1 cellular context compared by ENCODE assay signal in the genomic region with DNA sequence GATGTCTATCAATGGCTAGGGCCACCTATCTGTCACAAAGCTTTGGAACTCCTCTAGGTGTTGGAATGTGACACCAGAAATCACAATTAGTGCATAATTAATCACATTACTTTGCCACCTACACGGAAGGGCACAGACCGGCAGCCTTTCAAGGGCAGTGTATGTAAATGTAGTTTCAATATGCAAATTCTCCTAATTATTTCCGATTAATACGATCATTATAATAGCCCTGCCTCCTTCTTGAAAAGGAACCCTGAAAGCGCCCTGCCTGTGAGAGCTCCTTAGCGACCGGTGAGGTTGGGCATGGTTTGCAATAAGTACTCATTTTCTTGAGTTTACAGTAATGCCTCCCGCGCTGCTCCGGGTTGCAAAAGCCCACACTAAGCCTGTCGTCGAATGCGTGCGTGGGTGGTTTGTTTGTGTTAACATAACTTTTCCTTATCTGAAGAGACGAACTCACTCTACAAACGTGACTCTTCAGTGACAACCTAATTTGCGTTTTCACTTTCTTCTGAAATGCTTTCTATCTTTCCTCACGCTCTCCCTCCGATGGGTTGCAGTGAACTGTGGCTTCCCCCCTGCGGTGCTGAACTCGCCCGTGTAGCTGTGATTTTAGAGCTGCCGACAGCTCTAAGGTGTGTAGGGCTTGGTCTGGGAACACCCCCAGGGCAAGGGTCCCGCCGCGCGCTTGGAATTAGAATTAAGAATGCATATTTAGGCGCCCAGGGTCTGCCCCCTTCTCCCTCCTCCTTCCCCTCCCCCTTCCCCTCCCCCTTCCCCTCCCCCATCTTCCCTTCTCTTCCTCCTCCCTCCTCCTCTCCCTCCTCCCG.
TF ChIP-seq lines count a peak whose summit lies in the region.

No MANE protein-coding gene starts in this region.

TF ChIP-seq in GM12878, 131 proteins besides CTCF, POLR2A, EP300 and RAD21 (continued from another document):
- TF ChIP-seq, protein P1, sequence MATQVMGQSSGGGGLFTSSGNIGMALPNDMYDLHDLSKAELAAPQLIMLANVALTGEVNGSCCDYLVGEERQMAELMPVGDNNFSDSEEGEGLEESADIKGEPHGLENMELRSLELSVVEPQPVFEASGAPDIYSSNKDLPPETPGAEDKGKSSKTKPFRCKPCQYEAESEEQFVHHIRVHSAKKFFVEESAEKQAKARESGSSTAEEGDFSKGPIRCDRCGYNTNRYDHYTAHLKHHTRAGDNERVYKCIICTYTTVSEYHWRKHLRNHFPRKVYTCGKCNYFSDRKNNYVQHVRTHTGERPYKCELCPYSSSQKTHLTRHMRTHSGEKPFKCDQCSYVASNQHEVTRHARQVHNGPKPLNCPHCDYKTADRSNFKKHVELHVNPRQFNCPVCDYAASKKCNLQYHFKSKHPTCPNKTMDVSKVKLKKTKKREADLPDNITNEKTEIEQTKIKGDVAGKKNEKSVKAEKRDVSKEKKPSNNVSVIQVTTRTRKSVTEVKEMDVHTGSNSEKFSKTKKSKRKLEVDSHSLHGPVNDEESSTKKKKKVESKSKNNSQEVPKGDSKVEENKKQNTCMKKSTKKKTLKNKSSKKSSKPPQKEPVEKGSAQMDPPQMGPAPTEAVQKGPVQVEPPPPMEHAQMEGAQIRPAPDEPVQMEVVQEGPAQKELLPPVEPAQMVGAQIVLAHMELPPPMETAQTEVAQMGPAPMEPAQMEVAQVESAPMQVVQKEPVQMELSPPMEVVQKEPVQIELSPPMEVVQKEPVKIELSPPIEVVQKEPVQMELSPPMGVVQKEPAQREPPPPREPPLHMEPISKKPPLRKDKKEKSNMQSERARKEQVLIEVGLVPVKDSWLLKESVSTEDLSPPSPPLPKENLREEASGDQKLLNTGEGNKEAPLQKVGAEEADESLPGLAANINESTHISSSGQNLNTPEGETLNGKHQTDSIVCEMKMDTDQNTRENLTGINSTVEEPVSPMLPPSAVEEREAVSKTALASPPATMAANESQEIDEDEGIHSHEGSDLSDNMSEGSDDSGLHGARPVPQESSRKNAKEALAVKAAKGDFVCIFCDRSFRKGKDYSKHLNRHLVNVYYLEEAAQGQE (IDR thresholded peaks at IDR 0.05; ENCODE audit: low read depth, low read length), result no peak
- TF ChIP-seq, protein P2, sequence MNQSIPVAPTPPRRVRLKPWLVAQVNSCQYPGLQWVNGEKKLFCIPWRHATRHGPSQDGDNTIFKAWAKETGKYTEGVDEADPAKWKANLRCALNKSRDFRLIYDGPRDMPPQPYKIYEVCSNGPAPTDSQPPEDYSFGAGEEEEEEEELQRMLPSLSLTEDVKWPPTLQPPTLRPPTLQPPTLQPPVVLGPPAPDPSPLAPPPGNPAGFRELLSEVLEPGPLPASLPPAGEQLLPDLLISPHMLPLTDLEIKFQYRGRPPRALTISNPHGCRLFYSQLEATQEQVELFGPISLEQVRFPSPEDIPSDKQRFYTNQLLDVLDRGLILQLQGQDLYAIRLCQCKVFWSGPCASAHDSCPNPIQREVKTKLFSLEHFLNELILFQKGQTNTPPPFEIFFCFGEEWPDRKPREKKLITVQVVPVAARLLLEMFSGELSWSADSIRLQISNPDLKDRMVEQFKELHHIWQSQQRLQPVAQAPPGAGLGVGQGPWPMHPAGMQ (IDR thresholded peaks at IDR 0.05; ENCODE audit: borderline replicate concordance), result no peak
- TF ChIP-seq NFYA (IDR thresholded peaks at IDR 0.05; ENCODE audit: borderline replicate concordance, low read depth, low read length) (no peak), SIN3A (IDR thresholded peaks at IDR 0.05; ENCODE audit: low read depth, low read length) (peak; percentile 59), CREB1 (IDR thresholded peaks at IDR 0.05; ENCODE audit: low read depth) (0 out of 2 replicates have a peak, but pooled peaks have one; percentile 16), BACH1 (IDR thresholded peaks at IDR 0.05; ENCODE audit: borderline replicate concordance) (no peak), TCF7 (IDR thresholded peaks at IDR 0.05; ENCODE audit: borderline replicate concordance) (no peak), STAT1 (conservative IDR thresholded peaks at IDR 0.05) (0 out of 2 replicates have a peak, but pooled peaks have one; percentile 24), ASH2L (IDR thresholded peaks at IDR 0.05; ENCODE audit: borderline replicate concordance, low read depth) (no peak), RB1 (IDR thresholded peaks at IDR 0.05; ENCODE audit: borderline replicate concordance) (peak; percentile 50; the same call in 1 of the 2 replicates), RFX5 (IDR thresholded peaks at IDR 0.05; ENCODE audit: low read depth, low read length) (0 out of 2 replicates have a peak, but pooled peaks have one; percentile 66), FOS (IDR thresholded peaks at IDR 0.05; ENCODE audit: borderline replicate concordance, extremely low read depth, insufficient read length) (no peak), SIX5 (IDR thresholded peaks at IDR 0.05; ENCODE audit: low read depth, low read length, severe bottlenecking) (no peak), POLR2AphosphoS2 (IDR thresholded peaks at IDR 0.05; ENCODE audit: low read depth, low read length) (peak; percentile 65; the same call in 1 of the 2 replicates)
- TF ChIP-seq, protein P3, sequence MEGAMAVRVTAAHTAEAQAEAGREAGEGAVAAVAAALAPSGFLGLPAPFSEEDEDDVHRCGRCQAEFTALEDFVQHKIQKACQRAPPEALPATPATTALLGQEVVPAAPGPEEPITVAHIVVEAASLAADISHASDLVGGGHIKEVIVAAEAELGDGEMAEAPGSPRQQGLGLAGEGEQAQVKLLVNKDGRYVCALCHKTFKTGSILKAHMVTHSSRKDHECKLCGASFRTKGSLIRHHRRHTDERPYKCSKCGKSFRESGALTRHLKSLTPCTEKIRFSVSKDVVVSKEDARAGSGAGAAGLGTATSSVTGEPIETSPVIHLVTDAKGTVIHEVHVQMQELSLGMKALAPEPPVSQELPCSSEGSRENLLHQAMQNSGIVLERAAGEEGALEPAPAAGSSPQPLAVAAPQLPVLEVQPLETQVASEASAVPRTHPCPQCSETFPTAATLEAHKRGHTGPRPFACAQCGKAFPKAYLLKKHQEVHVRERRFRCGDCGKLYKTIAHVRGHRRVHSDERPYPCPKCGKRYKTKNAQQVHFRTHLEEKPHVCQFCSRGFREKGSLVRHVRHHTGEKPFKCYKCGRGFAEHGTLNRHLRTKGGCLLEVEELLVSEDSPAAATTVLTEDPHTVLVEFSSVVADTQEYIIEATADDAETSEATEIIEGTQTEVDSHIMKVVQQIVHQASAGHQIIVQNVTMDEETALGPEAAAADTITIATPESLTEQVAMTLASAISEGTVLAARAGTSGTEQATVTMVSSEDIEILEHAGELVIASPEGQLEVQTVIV (IDR thresholded peaks at IDR 0.05; ENCODE audit: borderline replicate concordance, partially characterized antibody), result no peak
- TF ChIP-seq, protein P4, sequence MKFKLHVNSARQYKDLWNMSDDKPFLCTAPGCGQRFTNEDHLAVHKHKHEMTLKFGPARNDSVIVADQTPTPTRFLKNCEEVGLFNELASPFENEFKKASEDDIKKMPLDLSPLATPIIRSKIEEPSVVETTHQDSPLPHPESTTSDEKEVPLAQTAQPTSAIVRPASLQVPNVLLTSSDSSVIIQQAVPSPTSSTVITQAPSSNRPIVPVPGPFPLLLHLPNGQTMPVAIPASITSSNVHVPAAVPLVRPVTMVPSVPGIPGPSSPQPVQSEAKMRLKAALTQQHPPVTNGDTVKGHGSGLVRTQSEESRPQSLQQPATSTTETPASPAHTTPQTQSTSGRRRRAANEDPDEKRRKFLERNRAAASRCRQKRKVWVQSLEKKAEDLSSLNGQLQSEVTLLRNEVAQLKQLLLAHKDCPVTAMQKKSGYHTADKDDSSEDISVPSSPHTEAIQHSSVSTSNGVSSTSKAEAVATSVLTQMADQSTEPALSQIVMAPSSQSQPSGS (IDR thresholded peaks at IDR 0.05; ENCODE audit: low read length), result no peak
